In genomic region chr7:100874577-100875355, GRCh38 we compare ENCODE assay signal across 1 cellular context.
TF ChIP-seq lines count a peak whose summit lies in the region.

SRRT (plus strand) TSS chr7:100875103; CDS start chr7:100875591, 488 bp downstream.

TF ChIP-seq in HepG2, 621 proteins besides CTCF, POLR2A, EP300 and RAD21 (continued from another document and continues in another):
- no peak for TF ChIP-seq HNF1A (IDR thresholded peaks at IDR 0.05; ENCODE audit: low read depth)
- TF ChIP-seq HNF1A (CRISPR knock-in tag; IDR thresholded peaks at IDR 0.05; ENCODE audit: borderline replicate concordance) = peak; percentile 75; the same call in 1 of the 2 replicates
- TF ChIP-seq GZF1 (CRISPR knock-in tag; IDR thresholded peaks at IDR 0.05) = peak; percentile 12; the same call in 1 of the 2 replicates
- TF ChIP-seq TARDBP (CRISPR knock-in tag; IDR thresholded peaks at IDR 0.05) = peak; percentile 94
- TF ChIP-seq TFE3 (CRISPR knock-in tag; IDR thresholded peaks at IDR 0.05) = 0 out of 2 replicates have a peak, but pooled peaks have one; percentile 25
- peak; percentile 51; the same call in 1 of the 2 replicates for TF ChIP-seq ZNF580 (CRISPR knock-in tag; IDR thresholded peaks at IDR 0.05; ENCODE audit: borderline replicate concordance, low read depth)
- TF ChIP-seq ZNF614 (CRISPR knock-in tag; IDR thresholded peaks at IDR 0.05; ENCODE audit: borderline replicate concordance) = no peak
- peak; percentile 57; the same call in 1 of the 2 replicates for TF ChIP-seq HCFC1 (IDR thresholded peaks at IDR 0.05; ENCODE audit: low read depth, low read length)
- TF ChIP-seq ZNF781 (CRISPR knock-in tag; IDR thresholded peaks at IDR 0.05; ENCODE audit: borderline replicate concordance, not compliant biosample characterization) = peak; percentile 52
- TF ChIP-seq ZGPAT (CRISPR knock-in tag; IDR thresholded peaks at IDR 0.05) = peak; percentile 84
- TF ChIP-seq, protein P1, sequence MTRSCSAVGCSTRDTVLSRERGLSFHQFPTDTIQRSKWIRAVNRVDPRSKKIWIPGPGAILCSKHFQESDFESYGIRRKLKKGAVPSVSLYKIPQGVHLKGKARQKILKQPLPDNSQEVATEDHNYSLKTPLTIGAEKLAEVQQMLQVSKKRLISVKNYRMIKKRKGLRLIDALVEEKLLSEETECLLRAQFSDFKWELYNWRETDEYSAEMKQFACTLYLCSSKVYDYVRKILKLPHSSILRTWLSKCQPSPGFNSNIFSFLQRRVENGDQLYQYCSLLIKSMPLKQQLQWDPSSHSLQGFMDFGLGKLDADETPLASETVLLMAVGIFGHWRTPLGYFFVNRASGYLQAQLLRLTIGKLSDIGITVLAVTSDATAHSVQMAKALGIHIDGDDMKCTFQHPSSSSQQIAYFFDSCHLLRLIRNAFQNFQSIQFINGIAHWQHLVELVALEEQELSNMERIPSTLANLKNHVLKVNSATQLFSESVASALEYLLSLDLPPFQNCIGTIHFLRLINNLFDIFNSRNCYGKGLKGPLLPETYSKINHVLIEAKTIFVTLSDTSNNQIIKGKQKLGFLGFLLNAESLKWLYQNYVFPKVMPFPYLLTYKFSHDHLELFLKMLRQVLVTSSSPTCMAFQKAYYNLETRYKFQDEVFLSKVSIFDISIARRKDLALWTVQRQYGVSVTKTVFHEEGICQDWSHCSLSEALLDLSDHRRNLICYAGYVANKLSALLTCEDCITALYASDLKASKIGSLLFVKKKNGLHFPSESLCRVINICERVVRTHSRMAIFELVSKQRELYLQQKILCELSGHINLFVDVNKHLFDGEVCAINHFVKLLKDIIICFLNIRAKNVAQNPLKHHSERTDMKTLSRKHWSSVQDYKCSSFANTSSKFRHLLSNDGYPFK (CRISPR knock-in tag; IDR thresholded peaks at IDR 0.05; ENCODE audit: borderline replicate concordance) = peak; percentile 93; the same call in 1 of the 2 replicates
- peak; percentile 92; the same call in 1 of the 2 replicates for TF ChIP-seq PAX8 (CRISPR knock-in tag; IDR thresholded peaks at IDR 0.05; ENCODE audit: borderline replicate concordance)
- TF ChIP-seq ATF7 (IDR thresholded peaks at IDR 0.05) = no peak
- TF ChIP-seq ATF7 (CRISPR knock-in tag; IDR thresholded peaks at IDR 0.05) = peak; percentile 25; the same call in 1 of the 2 replicates
- TF ChIP-seq HMGXB4 (CRISPR knock-in tag; IDR thresholded peaks at IDR 0.05; ENCODE audit: borderline replicate concordance in 1 of 2, low read depth in 1 of 2) = peak; percentile 80 to 93
- no peak for TF ChIP-seq BCL3 (CRISPR knock-in tag; IDR thresholded peaks at IDR 0.05)
- TF ChIP-seq ZNF234 (CRISPR knock-in tag; conservative IDR thresholded peaks at IDR 0.05) = peak; percentile 65; the same call in 1 of the 2 replicates
- TF ChIP-seq ZNF564 (CRISPR knock-in tag; IDR thresholded peaks at IDR 0.05) = peak; percentile 96
- 0 out of 2 replicates have a peak, but pooled peaks have one; percentile 6 for TF ChIP-seq AFF4 (CRISPR knock-in tag; IDR thresholded peaks at IDR 0.05)
- TF ChIP-seq KDM3A (CRISPR knock-in tag; IDR thresholded peaks at IDR 0.05; ENCODE audit: low read depth) = no peak
- peak; percentile 59; the same call in 1 of the 2 replicates for TF ChIP-seq ZNF274 (CRISPR knock-in tag; IDR thresholded peaks at IDR 0.05)
- TF ChIP-seq, protein P2, sequence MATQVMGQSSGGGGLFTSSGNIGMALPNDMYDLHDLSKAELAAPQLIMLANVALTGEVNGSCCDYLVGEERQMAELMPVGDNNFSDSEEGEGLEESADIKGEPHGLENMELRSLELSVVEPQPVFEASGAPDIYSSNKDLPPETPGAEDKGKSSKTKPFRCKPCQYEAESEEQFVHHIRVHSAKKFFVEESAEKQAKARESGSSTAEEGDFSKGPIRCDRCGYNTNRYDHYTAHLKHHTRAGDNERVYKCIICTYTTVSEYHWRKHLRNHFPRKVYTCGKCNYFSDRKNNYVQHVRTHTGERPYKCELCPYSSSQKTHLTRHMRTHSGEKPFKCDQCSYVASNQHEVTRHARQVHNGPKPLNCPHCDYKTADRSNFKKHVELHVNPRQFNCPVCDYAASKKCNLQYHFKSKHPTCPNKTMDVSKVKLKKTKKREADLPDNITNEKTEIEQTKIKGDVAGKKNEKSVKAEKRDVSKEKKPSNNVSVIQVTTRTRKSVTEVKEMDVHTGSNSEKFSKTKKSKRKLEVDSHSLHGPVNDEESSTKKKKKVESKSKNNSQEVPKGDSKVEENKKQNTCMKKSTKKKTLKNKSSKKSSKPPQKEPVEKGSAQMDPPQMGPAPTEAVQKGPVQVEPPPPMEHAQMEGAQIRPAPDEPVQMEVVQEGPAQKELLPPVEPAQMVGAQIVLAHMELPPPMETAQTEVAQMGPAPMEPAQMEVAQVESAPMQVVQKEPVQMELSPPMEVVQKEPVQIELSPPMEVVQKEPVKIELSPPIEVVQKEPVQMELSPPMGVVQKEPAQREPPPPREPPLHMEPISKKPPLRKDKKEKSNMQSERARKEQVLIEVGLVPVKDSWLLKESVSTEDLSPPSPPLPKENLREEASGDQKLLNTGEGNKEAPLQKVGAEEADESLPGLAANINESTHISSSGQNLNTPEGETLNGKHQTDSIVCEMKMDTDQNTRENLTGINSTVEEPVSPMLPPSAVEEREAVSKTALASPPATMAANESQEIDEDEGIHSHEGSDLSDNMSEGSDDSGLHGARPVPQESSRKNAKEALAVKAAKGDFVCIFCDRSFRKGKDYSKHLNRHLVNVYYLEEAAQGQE (IDR thresholded peaks at IDR 0.05; ENCODE audit: borderline replicate concordance in 1 of 2, low read depth in 1 of 2, low read length in 2 of 2) = peak in 1 of 2 experiments; percentile 61; a peak in 2 of 4 replicates
- peak; percentile 72; the same call in 1 of the 2 replicates for TF ChIP-seq SIN3A (IDR thresholded peaks at IDR 0.05; ENCODE audit: borderline replicate concordance, low read depth, low read length)
- no peak for TF ChIP-seq ZNF484 (CRISPR knock-in tag; IDR thresholded peaks at IDR 0.05; ENCODE audit: borderline replicate concordance, low read depth)
- 0 out of 2 replicates have a peak, but pooled peaks have one; percentile 32 for TF ChIP-seq NFYB (CRISPR knock-in tag; IDR thresholded peaks at IDR 0.05)
- no peak for TF ChIP-seq AHR (CRISPR knock-in tag; IDR thresholded peaks at IDR 0.05)
- peak; percentile 86; the same call in 1 of the 2 replicates for TF ChIP-seq GTF3A (CRISPR knock-in tag; conservative IDR thresholded peaks at IDR 0.05)
